9 cellular contexts compared by ENCODE assay signal in the genomic region with DNA sequence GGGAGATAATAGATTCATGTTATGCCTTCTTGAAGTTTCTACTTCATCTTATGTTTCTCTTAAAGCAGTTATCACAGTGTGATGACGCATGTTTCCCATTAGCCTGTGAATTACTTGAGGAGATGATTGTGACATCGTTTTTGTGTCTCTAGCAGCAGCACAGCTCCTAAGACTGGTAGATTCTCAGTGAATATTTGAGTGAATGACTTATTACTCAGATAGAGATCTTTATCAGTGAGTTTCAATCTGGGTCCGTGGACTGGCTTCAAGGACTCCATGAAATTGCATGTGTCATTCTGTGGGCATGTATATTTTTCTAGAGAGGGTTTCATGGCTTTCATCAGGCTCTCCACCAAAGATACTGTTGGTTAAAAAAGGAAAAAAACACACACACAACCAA. TPM values are rescaled to one million over a fixed set of nuclear protein-coding genes. Genes with fewer than 3 reads are reported as not detected.
DNase-seq lines count a peak whose midpoint lies in the region; ATAC-seq and TF ChIP-seq lines count a peak whose summit lies in the region.
"Had no signal": no experiment of that assay in that cellular context is flagged by ENCODE, and none has a peak within 500 bp of the region (broad histone marks: within the 10 kb centered on the region; RNA-seq: fewer than 3 reads in every experiment).

No MANE protein-coding gene starts in this region.

- no peaks in the 10 kb centered on the region for H3K27me3 ChIP-seq in RWPE2 (ENCODE audit: insufficient read depth, poor library complexity, severe bottlenecking)
- H3K27me3 ChIP-seq in skeletal muscle tissue (ENCODE audit: control insufficient read depth in 3 of 3, insufficient read depth in 3 of 3, low read length in 3 of 3) = no peaks in the 10 kb centered on the region

- no peak overlapping the region for H3K9ac ChIP-seq in skeletal muscle tissue (ENCODE audit: low read depth in 1 of 3, low read length in 3 of 3)

- peaks cover 15% of the 10 kb centered on the region for H3K4me1 ChIP-seq in RWPE2 (ENCODE audit: insufficient read depth, poor library complexity, severe bottlenecking)
- H3K4me1 ChIP-seq in skeletal muscle tissue (ENCODE audit: control insufficient read depth in 3 of 3, insufficient read depth in 3 of 3, low read length in 3 of 3) = peaks cover 73 to 79% (median 74%) of the 10 kb centered on the region in 3 donors

- DNase-seq in ELR (ENCODE audit: low read depth) (peak; percentile 98), RWPE2 (ENCODE audit: low spot score) (no peak), SHP77 (lab: John Stamatoyannopoulos, UW) (no peak), NCI-H187 (lab: John Stamatoyannopoulos, UW) (no peak), DMS153 (lab: John Stamatoyannopoulos, UW) (no peak), NCI-H2196 treated with DMSO at 0.1 percent for 48 hours (lab: John Stamatoyannopoulos, UW; ENCODE audit: unreplicated experiment) (no peak)
- DNase-seq in effector CD4-positive, alpha-beta T cell = peak; percentile 7
- DNase-seq: NCI-H2081 treated with DMSO at 0.1 percent for 48 hours had no signal

- ATAC-seq in RWPE2 (ENCODE audit: low read depth) = peak; percentile 28; the same call in 1 of the 3 replicates

- H3K27ac ChIP-seq in RWPE2 (ENCODE audit: poor library complexity, severe bottlenecking) (no peak overlapping the region), skeletal muscle tissue (ENCODE audit: low read depth, low read length) (peak overlapping the region; percentile 4)

- H3K9me3 ChIP-seq in RWPE2 (ENCODE audit: severe bottlenecking) = no peaks in the 10 kb centered on the region
- H3K9me3 ChIP-seq in skeletal muscle tissue (ENCODE audit: control insufficient read depth in 3 of 3, low read length in 3 of 3) = no peaks in the 10 kb centered on the region

- H3K36me3 ChIP-seq in RWPE2 (ENCODE audit: low read depth) (no peaks in the 10 kb centered on the region), skeletal muscle tissue (ENCODE audit: control insufficient read depth in 3 of 3, insufficient read depth in 3 of 3, low read length in 3 of 3) (peaks cover 0 to 8% (median 7%) of the 10 kb centered on the region in 3 donors)

- H3K4me3 ChIP-seq in RWPE2 (ENCODE audit: severe bottlenecking) (no peak overlapping the region), skeletal muscle tissue (ENCODE audit: low read length in 3 of 3) (no peak overlapping the region)

- TF ChIP-seq CTCF in RWPE2 (IDR thresholded peaks at IDR 0.05; ENCODE audit: poor library complexity, severe bottlenecking) = no peak

RNA-seq across cellular contexts. Expression of gene YPEL2, which starts 29.9 kb away (rescaled TPM):
- 21.9 TPM for total RNA-seq in skeletal muscle tissue

Comparison
In these comparisons a context has a peak if more than half of its experiments do, and no peak if none do; other contexts are left out.
1. DNase-seq: peak in ELR (single experiment) and effector CD4-positive, alpha-beta T cell (single experiment); none in RWPE2 (single experiment), SHP77 (0 of 2), NCI-H187 (0 of 2), DMS153 (single experiment) and NCI-H2196 treated with DMSO at 0.1 percent for 48 hours (single experiment).